13 cellular contexts compared by ENCODE assay signal in the genomic region with DNA sequence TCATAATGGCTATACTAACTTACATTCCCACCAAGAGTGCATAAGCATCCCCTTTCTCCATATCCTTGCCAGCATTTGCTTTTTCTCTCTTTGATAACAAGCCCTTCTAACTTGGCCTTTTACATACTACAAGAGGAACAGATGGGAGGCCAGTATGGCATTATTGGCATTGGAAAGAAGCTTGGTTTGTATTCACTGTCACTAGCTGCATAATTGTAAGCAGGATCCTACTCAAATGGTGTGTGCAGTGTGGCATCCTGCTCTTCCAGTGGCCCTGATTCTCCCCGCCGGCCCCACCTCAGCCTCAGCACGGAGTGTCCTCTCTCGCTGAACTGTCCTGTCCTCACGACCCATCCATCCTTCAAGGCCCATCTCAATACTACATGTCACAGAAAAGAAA.
DNase-seq lines count a peak whose midpoint lies in the region; ATAC-seq and TF ChIP-seq lines count a peak whose summit lies in the region.
"Had no signal": no experiment of that assay in that cellular context is flagged by ENCODE, and none has a peak within 500 bp of the region (broad histone marks: within the 10 kb centered on the region; RNA-seq: fewer than 3 reads in every experiment).

No MANE protein-coding gene starts in this region.

- DNase-seq in DMS 273 treated with DMSO at 0.1 percent for 48 hours (lab: John Stamatoyannopoulos, UW) (peak; percentile 87), NCI-H2171 (lab: John Stamatoyannopoulos, UW) (peak; percentile 22), cerebellar cortex (ENCODE audit: low spot score) (peak; percentile 93), neuronal stem cell (ENCODE audit: low spot score) (no peak), GM10248 (ENCODE audit: extremely low spot score) (no peak), NCI-H2107 (lab: John Stamatoyannopoulos, UW) (no peak), uterus (no peak)
- DNase-seq: ACHN; CD4-positive, CD25-positive, alpha-beta regulatory T cell; DMS79; H7 had no signal

- H2AFZ ChIP-seq in neuronal stem cell (ENCODE audit: low read length) = no peak overlapping the region

- no peak overlapping the region for H2BK15ac ChIP-seq in neuronal stem cell (ENCODE audit: low read length)

- H3K36me3 ChIP-seq in neuronal stem cell (replicated peaks in 1 of 2; ENCODE audit: control insufficient read depth in 2 of 2, insufficient read depth in 2 of 2, low read length in 2 of 2) = no peaks in the 10 kb centered on the region
- H3K36me3 ChIP-seq in gastroesophageal sphincter = no peaks in the 10 kb centered on the region
- H3K36me3 ChIP-seq in uterus = no peaks in the 10 kb centered on the region
- H3K36me3 ChIP-seq: BLaER1 treated with 17β-estradiol and CSF1 and Interleukin-3, amounts not matched to agents 10 nM and 100 nM had no signal

- TF ChIP-seq CTCF in GM10248 (IDR thresholded peaks at IDR 0.05; ENCODE audit: control extremely low read depth, extremely low read depth, low read depth, missing control alignments) (no peak), gastroesophageal sphincter (IDR thresholded peaks at IDR 0.05) (no peak), uterus (IDR thresholded peaks at IDR 0.05) (no peak)

- H2BK120ac ChIP-seq in neuronal stem cell (ENCODE audit: low read depth, low read length) = no peak overlapping the region

- H3K79me1 ChIP-seq in neuronal stem cell (ENCODE audit: low read depth, low read length) = no peaks in the 10 kb centered on the region

- CTCF ChIA-PET in GM10248 (lab: Yijun Ruan, JAX) = no interaction called here

- H3K4me3 ChIP-seq in neuronal stem cell (ENCODE audit: low read length in 2 of 2) (no peak overlapping the region), gastroesophageal sphincter (no peak overlapping the region), uterus (no peak overlapping the region)
- H3K4me3 ChIP-seq: BLaER1 treated with 17β-estradiol and CSF1 and Interleukin-3, amounts not matched to agents 10 nM and 100 nM had no signal

- H4K8ac ChIP-seq in neuronal stem cell (ENCODE audit: low read depth, low read length) = no peak overlapping the region

- no peaks in the 10 kb centered on the region for H3K4me1 ChIP-seq in neuronal stem cell (ENCODE audit: control insufficient read depth in 2 of 2, insufficient read depth in 1 of 2, low read depth in 1 of 2, low read length in 2 of 2)
- peaks cover 0 to 2% (median 0%) of the 10 kb centered on the region in 3 donors for H3K4me1 ChIP-seq in gastroesophageal sphincter
- H3K4me1 ChIP-seq in uterus = no peaks in the 10 kb centered on the region

- peak overlapping the region; percentile 25 for H3K14ac ChIP-seq in neuronal stem cell (ENCODE audit: low read length)

- H4K91ac ChIP-seq in neuronal stem cell (ENCODE audit: low read depth, low read length, poor library complexity) = no peak overlapping the region

- POLR2A ChIA-PET in GM10248 (lab: Yijun Ruan, JAX) = no interaction called here

- H3K4me2 ChIP-seq in neuronal stem cell (ENCODE audit: insufficient read depth, low read length, poor library complexity, severe bottlenecking) = no peak overlapping the region
- H3K4me2 ChIP-seq: BLaER1 treated with 17β-estradiol and CSF1 and Interleukin-3, amounts not matched to agents 10 nM and 100 nM had no signal

- H3K27me3 ChIP-seq in neuronal stem cell (ENCODE audit: control insufficient read depth in 3 of 3, insufficient read depth in 3 of 3, low read depth in 1 of 3, low read length in 3 of 3) (no peaks in the 10 kb centered on the region), gastroesophageal sphincter (no peaks in the 10 kb centered on the region), uterus (no peaks in the 10 kb centered on the region)
- H3K27me3 ChIP-seq: BLaER1 treated with 17β-estradiol and CSF1 and Interleukin-3, amounts not matched to agents 10 nM and 100 nM had no signal

- H3K9me3 ChIP-seq in neuronal stem cell (replicated peaks in 1 of 2; ENCODE audit: control insufficient read depth in 2 of 2, insufficient read depth in 1 of 2, low read depth in 1 of 2, low read length in 2 of 2) (no peaks in the 10 kb centered on the region), gastroesophageal sphincter (no peaks in the 10 kb centered on the region), uterus (no peaks in the 10 kb centered on the region)

- H2BK5ac ChIP-seq in neuronal stem cell (ENCODE audit: low read length) = no peak overlapping the region

- no peak for ATAC-seq in gastroesophageal sphincter

- H3K23ac ChIP-seq in neuronal stem cell (ENCODE audit: low read depth, low read length, poor library complexity) = no peak overlapping the region

- no peak overlapping the region for H2BK12ac ChIP-seq in neuronal stem cell (ENCODE audit: low read length)

- H3K9ac ChIP-seq in neuronal stem cell (ENCODE audit: low read depth, low read length, poor library complexity) = no peak overlapping the region
- H3K9ac ChIP-seq: BLaER1 treated with 17β-estradiol and CSF1 and Interleukin-3, amounts not matched to agents 10 nM and 100 nM had no signal

- no peak overlapping the region for H3K18ac ChIP-seq in neuronal stem cell (ENCODE audit: low read length)

- intact Hi-C loops in uterus (cut with DNase I; ENCODE audit: low total_unique reads) = no loop called here

- TF ChIP-seq POLR2A in gastroesophageal sphincter (IDR thresholded peaks at IDR 0.05) (no peak), uterus (IDR thresholded peaks at IDR 0.05) (no peak)

- H2AK5ac ChIP-seq in neuronal stem cell (ENCODE audit: low read depth, low read length) = no peak overlapping the region

- no peak overlapping the region for H3K27ac ChIP-seq in neuronal stem cell (replicated peaks; ENCODE audit: low read length)
- H3K27ac ChIP-seq in gastroesophageal sphincter = no peak overlapping the region
- no peak overlapping the region for H3K27ac ChIP-seq in uterus
- H3K27ac ChIP-seq: BLaER1 treated with 17β-estradiol and CSF1 and Interleukin-3, amounts not matched to agents 10 nM and 100 nM had no signal

- no CpG with 5 or more reads among the region's 5 CpGs for WGBS in neuronal stem cell (ENCODE audit: extremely low coverage in 2 of 2, insufficient read length in 2 of 2, insufficient replicate concordance in 1 of 2), 2 donors
- WGBS in gastroesophageal sphincter (ENCODE audit: low coverage in 1 of 2), 2 donors = 85% methylated on average over 5 of the region's 5 CpGs; no CpG with 5 or more reads in 1 of the 2 donors

- H3K4ac ChIP-seq in neuronal stem cell (ENCODE audit: low read length) = no peak overlapping the region

- TF ChIP-seq EP300 in gastroesophageal sphincter (IDR thresholded peaks at IDR 0.05) = no peak

Comparison
In these comparisons a context has a peak if more than half of its experiments do, and no peak if none do; other contexts are left out.
1. DNase-seq: peak in DMS 273 treated with DMSO at 0.1 percent for 48 hours (single experiment), NCI-H2171 (single experiment) and cerebellar cortex (single experiment); none in neuronal stem cell (single experiment), GM10248 (single experiment), NCI-H2107 (single experiment) and uterus (0 of 2).